9 cellular contexts compared by ENCODE assay signal in genomic region chr9:32431940-32432555, GRCh38. TPM values are rescaled to one million over a fixed set of nuclear protein-coding genes. Genes with fewer than 3 reads are reported as not detected.
DNase-seq lines count a peak whose midpoint lies in the region; ATAC-seq, FAIRE-seq and TF ChIP-seq lines count a peak whose summit lies in the region.
"Had no signal": no experiment of that assay in that cellular context is flagged by ENCODE, and none has a peak within 500 bp of the region (broad histone marks: within the 10 kb centered on the region; RNA-seq: fewer than 3 reads in every experiment).

No MANE protein-coding gene starts in this region.

- no peak overlapping the region for H3K27ac ChIP-seq in Panc1 (ENCODE audit: low read length)
- H3K27ac ChIP-seq in body of pancreas, result no peak overlapping the region
- H3K27ac ChIP-seq in right lobe of liver, result no peak overlapping the region

- peak; percentile 84 for TF ChIP-seq CTCF in Panc1 (IDR thresholded peaks at IDR 0.05)
- TF ChIP-seq CTCF in body of pancreas (IDR thresholded peaks at IDR 0.05), result peak in 6 of 7 experiments; percentile 25 to 58 (median 45)
- TF ChIP-seq CTCF in right lobe of liver (IDR thresholded peaks at IDR 0.05), result peak; percentile 43 to 56 (median 46)

- no peaks in the 10 kb centered on the region for H3K4me1 Mint-ChIP-seq in stimulated activated memory B cell treated with anti-CD40 and anti-IgM and Interleukin-4, amounts not matched to agents 10 μg/mL and 1 μg/mL and 100 μg/mL, for 72 hours

- H3K27me3 ChIP-seq in Panc1 (ENCODE audit: control insufficient read depth, insufficient read depth, low read length) (no peaks in the 10 kb centered on the region), body of pancreas (no peaks in the 10 kb centered on the region), right lobe of liver (no peaks in the 10 kb centered on the region)

- 72 to 73% methylated on average over 10 of the region's 10 CpGs for WGBS in body of pancreas, 2 donors
- WGBS in right lobe of liver (ENCODE audit: insufficient coverage, low coverage, low lambda C conversion rate, missing lambda C conversion rate), result 60% methylated on average over 7 of the region's 10 CpGs

- POLR2A ChIA-PET in Panc1 (lab: Charles Lee), result no interaction called here

- H3K4me1 ChIP-seq in Panc1 (ENCODE audit: control insufficient read depth, insufficient read depth, low read length), result no peaks in the 10 kb centered on the region
- peaks cover 6% of the 10 kb centered on the region for H3K4me1 ChIP-seq in body of pancreas
- H3K4me1 ChIP-seq in right lobe of liver, result peaks cover 0 to 13% (median 4%) of the 10 kb centered on the region in 4 donors

- peaks cover 19% of the 10 kb centered on the region for H3K36me3 Mint-ChIP-seq in stimulated activated memory B cell treated with anti-CD40 and anti-IgM and Interleukin-4, amounts not matched to agents 10 μg/mL and 1 μg/mL and 100 μg/mL, for 72 hours

- ATAC-seq in GM18511 (IDR thresholded peaks at IDR 0.05; ENCODE audit: unreplicated experiment) (peak; percentile 62), Panc1 (peak; percentile 83), body of pancreas (no peak), right lobe of liver (peak; percentile 36 to 72 (median 58)), GM19395 (IDR thresholded peaks at IDR 0.05; ENCODE audit: unreplicated experiment) (no peak)
- ATAC-seq in stimulated activated memory B cell treated with anti-CD40 and anti-IgM and Interleukin-4, amounts not matched to agents 10 μg/mL and 1 μg/mL and 100 μg/mL, for 72 hours, result peak; percentile 48

- intact Hi-C loops in Panc1 (cut with micrococcal nuclease; ENCODE audit: unreplicated experiment) (loop anchor here (2.0 kb wide), 1 partner anchor 53 kb away; no protein-coding TSS in a partner anchor), body of pancreas (cut with DNase I) (loop anchor here (10.0 kb wide), 1 partner anchor 153 kb away; no protein-coding TSS in a partner anchor), right lobe of liver (cut with DNase I) (loop anchor here in 1 of 2 donors (5.0 to 10.0 kb wide), 2 partner anchors 55 to 93 kb away; partner anchors contain the start of gene RIGI)

- in situ Hi-C loops in Panc1 (cut with HindIII; ENCODE audit: low pct_unique_long_range_greater_than_20kb, low sequenced_read_pairs), result no loop called here

- no TSS peak for BruUV-seq in Panc1 (replicated peaks; lab: Mats Ljungman, UMichigan)

- no peak overlapping the region for H3K27ac Mint-ChIP-seq in stimulated activated memory B cell treated with anti-CD40 and anti-IgM and Interleukin-4, amounts not matched to agents 10 μg/mL and 1 μg/mL and 100 μg/mL, for 72 hours

- FAIRE-seq in GM12892 (lab: Jason Lieb, UNC), result no peak

- H3K36me3 ChIP-seq in Panc1 (ENCODE audit: control insufficient read depth, insufficient read depth, low read length), result peaks cover 4% of the 10 kb centered on the region; the same call in 1 of the 2 replicates
- peaks cover 4 to 18% of the 10 kb centered on the region in 2 donors for H3K36me3 ChIP-seq in body of pancreas (replicated peaks in 1 of 2; ENCODE audit: insufficient read depth in 1 of 2, low read depth in 2 of 2)
- H3K36me3 ChIP-seq in right lobe of liver, result peaks cover 0 to 73% (median 19%) of the 10 kb centered on the region in 4 donors

- H3K4me3 ChIP-seq in Panc1 (ENCODE audit: low read depth in 2 of 2, low read length in 2 of 2) (no peak overlapping the region), body of pancreas (no peak overlapping the region), right lobe of liver (no peak overlapping the region)
- H3K4me3 ChIP-seq: lung had no signal

- DNase-seq in AG20443 (ENCODE audit: low spot score) (peak; percentile 62), Panc1 (ENCODE audit: low read depth, low spot score) (no peak), body of pancreas (peak; percentile 43 to 71 (median 51)), right lobe of liver (no peak), GM12892 (ENCODE audit: insufficient read length) (no peak)

- H3K27me3 Mint-ChIP-seq in stimulated activated memory B cell treated with anti-CD40 and anti-IgM and Interleukin-4, amounts not matched to agents 10 μg/mL and 1 μg/mL and 100 μg/mL, for 72 hours, result no peaks in the 10 kb centered on the region

- CTCF ChIA-PET in Panc1 (lab: Charles Lee), result interaction anchor here (0.9 to 1.4 kb wide), 3 partner anchors 53 to 142 kb away, joined by 3 to 8 read pairs (median 4); no protein-coding TSS in a partner anchor

- no peaks in the 10 kb centered on the region for H3K9me3 Mint-ChIP-seq in stimulated activated memory B cell treated with anti-CD40 and anti-IgM and Interleukin-4, amounts not matched to agents 10 μg/mL and 1 μg/mL and 100 μg/mL, for 72 hours

- H3K9me3 ChIP-seq in Panc1 (ENCODE audit: control insufficient read depth, insufficient read depth, low read depth, low read length) (no peaks in the 10 kb centered on the region), body of pancreas (no peaks in the 10 kb centered on the region), right lobe of liver (no peaks in the 10 kb centered on the region)

- no peak overlapping the region for H3K4me3 Mint-ChIP-seq in stimulated activated memory B cell treated with anti-CD40 and anti-IgM and Interleukin-4, amounts not matched to agents 10 μg/mL and 1 μg/mL and 100 μg/mL, for 72 hours

- TF ChIP-seq POLR2A in body of pancreas (IDR thresholded peaks at IDR 0.05), result no peak
- TF ChIP-seq POLR2A in right lobe of liver (IDR thresholded peaks at IDR 0.05), result no peak
- TF ChIP-seq POLR2A in GM12892 (IDR thresholded peaks at IDR 0.05; ENCODE audit: low read depth, low read length), result no peak

RNA-seq across cellular contexts. Expression of gene ACO1, which starts 47.6 kb away (rescaled TPM):
- total RNA-seq in Panc1 (2021; ENCODE audit: unreplicated experiment), result 49.3 TPM
- polyA plus RNA-seq in Panc1 (2012; ENCODE audit: insufficient read length), result 32.1 TPM
- total RNA-seq in body of pancreas, result 10 to 100 TPM; 48.8 to 51.1 TPM
- 100 to 1,000 TPM in 3 of 6 experiments, 10 to 100 TPM in 3; 75.4 to 108 (median 98.1) TPM for total RNA-seq in right lobe of liver
- 10.2 TPM for polyA plus RNA-seq in GM12892 (2012; ENCODE audit: missing spikeins)

Comparison
In these comparisons a context has a peak if more than half of its experiments do, and no peak if none do; other contexts are left out.
1. DNase-seq: peak in AG20443 (single experiment) and body of pancreas (4 of 4); none in Panc1 (single experiment), right lobe of liver (0 of 3) and GM12892 (single experiment).
2. ATAC-seq: peak in GM18511 (single experiment), Panc1 (single experiment), right lobe of liver (4 of 4) and stimulated activated memory B cell treated with anti-CD40 and anti-IgM and Interleukin-4, amounts not matched to agents 10 μg/mL and 1 μg/mL and 100 μg/mL, for 72 hours (single experiment); none in body of pancreas (single experiment) and GM19395 (single experiment).
3. Peak in every context shown above with its lines, with median percentiles within 50 percentile points of each other: CTCF ChIP-seq.